ENCODE assay signal across 9 cellular contexts in the genomic region with DNA sequence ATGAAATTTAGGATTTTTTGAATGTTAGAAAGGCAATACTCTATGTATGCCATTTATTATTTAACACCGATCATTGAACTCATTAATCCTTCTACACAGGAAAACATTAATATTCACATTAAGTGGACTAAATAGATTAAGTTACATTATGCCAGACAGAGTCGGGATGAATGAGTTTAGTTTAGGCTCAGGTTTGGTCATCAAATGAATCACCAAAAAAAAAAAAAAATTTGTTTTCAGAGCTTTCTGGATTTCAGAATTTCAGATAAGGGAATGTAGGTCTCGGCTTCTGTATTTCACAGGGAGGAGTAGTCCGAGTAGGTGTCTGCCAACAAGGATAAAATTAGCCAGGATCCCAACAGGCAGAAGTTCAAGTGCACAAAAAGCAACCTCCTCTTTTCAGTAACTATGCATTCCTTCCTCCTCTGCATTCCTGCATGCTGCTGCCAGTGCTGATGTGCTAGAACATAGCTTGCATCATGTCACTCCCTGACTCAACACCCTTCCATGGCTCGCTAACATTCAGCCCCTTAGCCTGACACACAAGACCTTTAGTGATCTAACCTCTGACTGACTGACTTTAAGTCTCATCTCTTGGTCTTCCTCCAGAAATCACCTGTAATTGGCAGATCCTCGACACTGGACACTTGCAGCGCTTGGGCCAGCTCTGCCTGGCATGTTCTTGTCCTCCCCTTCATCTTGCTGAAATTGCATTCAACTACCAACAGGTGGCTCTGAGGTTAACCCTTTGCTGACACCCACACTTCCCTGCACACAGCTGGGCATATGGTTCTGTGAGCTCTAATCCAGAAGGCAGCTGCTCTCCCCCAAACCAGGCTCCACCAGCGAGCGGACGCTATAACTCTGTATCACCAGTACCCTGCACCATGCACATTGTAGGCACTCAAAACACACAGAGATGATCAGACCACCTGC.
DNase-seq lines count a peak whose midpoint lies in the region; ATAC-seq and TF ChIP-seq lines count a peak whose summit lies in the region.
"Had no signal": no experiment of that assay in that cellular context is flagged by ENCODE, and none has a peak within 500 bp of the region (broad histone marks: within the 10 kb centered on the region; RNA-seq: fewer than 3 reads in every experiment).

No MANE protein-coding gene starts in this region.

- no peaks in the 10 kb centered on the region for H3K4me1 Mint-ChIP-seq in osteocyte (ENCODE audit: unreplicated experiment)

- H3K36me3 Mint-ChIP-seq in activated naive CD4-positive, alpha-beta T cell treated with anti-CD3 and anti-CD28 coated beads, Interleukin-2, amount 50 U/mL, for 72 hours = no peaks in the 10 kb centered on the region
- H3K36me3 Mint-ChIP-seq in osteocyte (ENCODE audit: unreplicated experiment) = no peaks in the 10 kb centered on the region

- H3K9me2 ChIP-seq in MM.1S (replicated peaks; ENCODE audit: insufficient read depth, low read length) = no peaks in the 10 kb centered on the region

- no peaks in the 10 kb centered on the region for H3K36me3 ChIP-seq in MM.1S (replicated peaks; ENCODE audit: insufficient read depth, low read length)

- H3K27ac Mint-ChIP-seq in activated naive CD4-positive, alpha-beta T cell treated with anti-CD3 and anti-CD28 coated beads, Interleukin-2, amount 50 U/mL, for 72 hours = no peak overlapping the region
- no peak overlapping the region for H3K27ac Mint-ChIP-seq in osteocyte (ENCODE audit: unreplicated experiment)
- H3K27ac Mint-ChIP-seq: activated naive CD8-positive, alpha-beta T cell had no signal

- H3F3A ChIP-seq in MM.1S (ENCODE audit: insufficient read depth, low read length) = no peaks in the 10 kb centered on the region

- TF ChIP-seq CTCF in MM.1S (IDR thresholded peaks at IDR 0.05; ENCODE audit: low read length) (peak; percentile 17; the same call in 1 of the 2 replicates), osteocyte (IDR thresholded peaks at IDR 0.05) (peak; percentile 40)

- no peak overlapping the region for H3K4me3 Mint-ChIP-seq in osteocyte (ENCODE audit: unreplicated experiment)
- H3K4me3 Mint-ChIP-seq: activated naive CD8-positive, alpha-beta T cell had no signal

- no peaks in the 10 kb centered on the region for H3K27me3 ChIP-seq in MM.1S (replicated peaks; ENCODE audit: insufficient read depth, low read length)

- no peaks in the 10 kb centered on the region for H4K20me1 ChIP-seq in MM.1S (ENCODE audit: insufficient read depth, low read length)

- H3K27me3 Mint-ChIP-seq in osteocyte (ENCODE audit: unreplicated experiment) = peaks cover 41% of the 10 kb centered on the region
- H3K27me3 Mint-ChIP-seq: activated naive CD8-positive, alpha-beta T cell had no signal

- H3K9me3 ChIP-seq in MM.1S (replicated peaks; ENCODE audit: insufficient read depth, low read length) = no peaks in the 10 kb centered on the region

- no peak overlapping the region for H3K27ac ChIP-seq in MM.1S (ENCODE audit: low read length)

- no peak overlapping the region for H3K4me2 ChIP-seq in MM.1S (ENCODE audit: low read depth, low read length)

- H3K4me3 ChIP-seq in MM.1S (ENCODE audit: low read length) = no peak overlapping the region

- H3K4me1 ChIP-seq in MM.1S (ENCODE audit: low read length) = no peaks in the 10 kb centered on the region

- no peak overlapping the region for H2AFZ ChIP-seq in MM.1S (ENCODE audit: low read length)

- no peaks in the 10 kb centered on the region for H3K9me3 Mint-ChIP-seq in activated naive CD4-positive, alpha-beta T cell treated with anti-CD3 and anti-CD28 coated beads, Interleukin-2, amount 50 U/mL, for 72 hours
- H3K9me3 Mint-ChIP-seq in osteocyte (ENCODE audit: unreplicated experiment) = no peaks in the 10 kb centered on the region

- peak; percentile 24 to 75 for ATAC-seq in activated naive CD4-positive, alpha-beta T cell treated with anti-CD3 and anti-CD28 coated beads, Interleukin-2, amount 50 U/mL, for 72 hours

- DNase-seq in activated naive CD4-positive, alpha-beta T cell treated with anti-CD3 and anti-CD28 coated beads, Interleukin-2, amount 50 U/mL, for 72 hours (ENCODE audit: low spot score in 2 of 2) = peak in 1 of 2 donors; percentile 12
- no peak for DNase-seq in activated naive CD4-positive, alpha-beta T cell (lab: John Stamatoyannopoulos, UW)
- DNase-seq in MM.1S (no peak), dermis blood vessel endothelial cell (peak; percentile 18), osteocyte (ENCODE audit: extremely low spot score, unreplicated experiment) (no peak), medulla oblongata (ENCODE audit: extremely low spot score) (no peak), cerebellar cortex (ENCODE audit: low spot score) (no peak), AML-193 (lab: John Stamatoyannopoulos, UW) (no peak)

- no peaks in the 10 kb centered on the region for H3K79me2 ChIP-seq in MM.1S (ENCODE audit: low read length)

- no peak overlapping the region for H3K9ac ChIP-seq in MM.1S (ENCODE audit: low read length)
